ENCODE assay signal across 9 cellular contexts in genomic region chr17:8162997-8163977, GRCh38. TPM values are rescaled to one million over a fixed set of nuclear protein-coding genes. Genes with fewer than 3 reads are reported as not detected.
DNase-seq lines count a peak whose midpoint lies in the region; ATAC-seq, FAIRE-seq and TF ChIP-seq lines count a peak whose summit lies in the region.
"Had no signal": no experiment of that assay in that cellular context is flagged by ENCODE, and none has a peak within 500 bp of the region (broad histone marks: within the 10 kb centered on the region; RNA-seq: fewer than 3 reads in every experiment).

No MANE protein-coding gene starts in this region.

- no peaks in the 10 kb centered on the region for H3K27me3 ChIP-seq in effector memory CD4-positive, alpha-beta T cell (replicated peaks; ENCODE audit: control insufficient read depth, insufficient read depth, low read length, poor library complexity, severe bottlenecking)
- H3K27me3 ChIP-seq in muscle layer of colon (ENCODE audit: control insufficient read depth in 1 of 2, insufficient read depth in 2 of 2, low read length in 2 of 2): no peaks in the 10 kb centered on the region

- peak overlapping the region; percentile 97 for H3K27ac ChIP-seq in effector memory CD4-positive, alpha-beta T cell (ENCODE audit: insufficient read depth, low read length, poor library complexity, severe bottlenecking)
- H3K27ac ChIP-seq in muscle layer of colon (ENCODE audit: low read depth, low read length): peak overlapping the region; percentile 96

- no peaks in the 10 kb centered on the region for H3K27me3 Mint-ChIP-seq in activated T-cell treated with anti-CD3 and anti-CD28 coated beads, Interleukin-2, amount 50 U/mL, for 4 hours (ENCODE audit: low read depth)

- peaks cover 41% of the 10 kb centered on the region for H3K4me1 ChIP-seq in effector memory CD4-positive, alpha-beta T cell (ENCODE audit: control insufficient read depth, insufficient read depth, low read length, poor library complexity, severe bottlenecking)
- H3K4me1 ChIP-seq in muscle layer of colon (ENCODE audit: insufficient read depth, low read length): peaks cover 41% of the 10 kb centered on the region

- no peak for TF ChIP-seq CTCF in D721Med (IDR thresholded peaks at IDR 0.05; ENCODE audit: insufficient read depth, missing control alignments)

- H3K9me3 ChIP-seq in effector memory CD4-positive, alpha-beta T cell (ENCODE audit: control insufficient read depth, low read length): no peaks in the 10 kb centered on the region
- no peaks in the 10 kb centered on the region for H3K9me3 ChIP-seq in muscle layer of colon (ENCODE audit: low read length)

- no peaks in the 10 kb centered on the region for H3K9me3 Mint-ChIP-seq in activated T-cell treated with anti-CD3 and anti-CD28 coated beads, Interleukin-2, amount 50 U/mL, for 4 hours

- peaks cover 24% of the 10 kb centered on the region for H3K36me3 ChIP-seq in effector memory CD4-positive, alpha-beta T cell (ENCODE audit: control insufficient read depth, insufficient read depth, low read length)
- H3K36me3 ChIP-seq in muscle layer of colon (ENCODE audit: insufficient read depth, low read length): peaks cover 24% of the 10 kb centered on the region

- peak overlapping the region; percentile 51 for H3K4me3 ChIP-seq in effector memory CD4-positive, alpha-beta T cell (ENCODE audit: insufficient read depth, low read depth, low read length, poor library complexity, severe bottlenecking)
- H3K4me3 ChIP-seq in muscle layer of colon (ENCODE audit: low read depth in 1 of 2, low read length in 2 of 2): peak overlapping the region; percentile 59 to 73

- H3K4me3 Mint-ChIP-seq in activated T-cell treated with anti-CD3 and anti-CD28 coated beads, Interleukin-2, amount 50 U/mL, for 4 hours: peak overlapping the region; percentile 83

- peaks cover 55% of the 10 kb centered on the region for H3K4me1 Mint-ChIP-seq in activated T-cell treated with anti-CD3 and anti-CD28 coated beads, Interleukin-2, amount 50 U/mL, for 4 hours (ENCODE audit: low read depth)

- H3K9ac ChIP-seq in muscle layer of colon (ENCODE audit: low read length): peak overlapping the region; percentile 68

- H3K36me3 Mint-ChIP-seq in activated T-cell treated with anti-CD3 and anti-CD28 coated beads, Interleukin-2, amount 50 U/mL, for 4 hours (ENCODE audit: insufficient read depth): peaks cover 21% of the 10 kb centered on the region

- ATAC-seq in activated T-cell treated with anti-CD3 and anti-CD28 coated beads, Interleukin-2, amount 50 U/mL, for 4 hours: peak; percentile 10 to 14
- no peak for ATAC-seq in GM21786 (IDR thresholded peaks at IDR 0.05; ENCODE audit: unreplicated experiment)

- no peak for DNase-seq in activated T-cell treated with anti-CD3 and anti-CD28 coated beads, Interleukin-2, amount 50 U/mL, for 4 hours
- no peak for DNase-seq in activated T-cell treated with anti-CD3 and anti-CD28 coated beads, Interleukin-2, amount 50 U/mL, for 1 hour
- peak; percentile 55 to 72 for DNase-seq in SHP77 (lab: John Stamatoyannopoulos, UW)
- no peak for DNase-seq in effector memory CD4-positive, alpha-beta T cell
- no peak for DNase-seq in GF-D8 (lab: John Stamatoyannopoulos, UW)
- no peak for DNase-seq in D721Med (ENCODE audit: insufficient read length, low spot score)

- FAIRE-seq in D721Med (lab: Jason Lieb, UNC): no peak
- FAIRE-seq: endometrium had no signal

RNA-seq across cellular contexts. Expression of gene VAMP2, which starts 0.5 kb away (rescaled TPM):
- 10 to 100 TPM; 49.6 to 67.5 (median 59.7) TPM for total RNA-seq in activated T-cell treated with anti-CD3 and anti-CD28 coated beads, Interleukin-2, amount 50 U/mL, for 4 hours

RNA-seq across cellular contexts. Expression of gene PER1, which starts 11.1 kb away (rescaled TPM):
- total RNA-seq in activated T-cell treated with anti-CD3 and anti-CD28 coated beads, Interleukin-2, amount 50 U/mL, for 4 hours: 10 to 100 TPM; 30.4 to 36.9 (median 36.7) TPM

RNA-seq across cellular contexts. Expression of gene TMEM107, which starts 12.9 kb away (rescaled TPM):
- 10 to 100 TPM; 11.9 to 18.6 (median 18.1) TPM for total RNA-seq in activated T-cell treated with anti-CD3 and anti-CD28 coated beads, Interleukin-2, amount 50 U/mL, for 4 hours

RNA-seq across cellular contexts. Expression of gene BORCS6, which starts 26.7 kb away (rescaled TPM):
- total RNA-seq in activated T-cell treated with anti-CD3 and anti-CD28 coated beads, Interleukin-2, amount 50 U/mL, for 4 hours: 1 to 10 TPM; 5.0 to 5.6 (median 5.2) TPM

RNA-seq across cellular contexts. Expression of gene HES7, which starts 39.4 kb away (rescaled TPM):
- total RNA-seq in activated T-cell treated with anti-CD3 and anti-CD28 coated beads, Interleukin-2, amount 50 U/mL, for 4 hours: 1 to 10 TPM; 1.2 to 1.7 (median 1.4) TPM

Comparison
In these comparisons a context has a peak if more than half of its experiments do, and no peak if none do; other contexts are left out.
1. DNase-seq: peak in SHP77 (2 of 2); none in activated T-cell treated with anti-CD3 and anti-CD28 coated beads, Interleukin-2, amount 50 U/mL, for 4 hours (single experiment), activated T-cell treated with anti-CD3 and anti-CD28 coated beads, Interleukin-2, amount 50 U/mL, for 1 hour (single experiment), effector memory CD4-positive, alpha-beta T cell (0 of 3), GF-D8 (single experiment) and D721Med (single experiment).